ENCODE assay signal across 9 cellular contexts in the genomic region with DNA sequence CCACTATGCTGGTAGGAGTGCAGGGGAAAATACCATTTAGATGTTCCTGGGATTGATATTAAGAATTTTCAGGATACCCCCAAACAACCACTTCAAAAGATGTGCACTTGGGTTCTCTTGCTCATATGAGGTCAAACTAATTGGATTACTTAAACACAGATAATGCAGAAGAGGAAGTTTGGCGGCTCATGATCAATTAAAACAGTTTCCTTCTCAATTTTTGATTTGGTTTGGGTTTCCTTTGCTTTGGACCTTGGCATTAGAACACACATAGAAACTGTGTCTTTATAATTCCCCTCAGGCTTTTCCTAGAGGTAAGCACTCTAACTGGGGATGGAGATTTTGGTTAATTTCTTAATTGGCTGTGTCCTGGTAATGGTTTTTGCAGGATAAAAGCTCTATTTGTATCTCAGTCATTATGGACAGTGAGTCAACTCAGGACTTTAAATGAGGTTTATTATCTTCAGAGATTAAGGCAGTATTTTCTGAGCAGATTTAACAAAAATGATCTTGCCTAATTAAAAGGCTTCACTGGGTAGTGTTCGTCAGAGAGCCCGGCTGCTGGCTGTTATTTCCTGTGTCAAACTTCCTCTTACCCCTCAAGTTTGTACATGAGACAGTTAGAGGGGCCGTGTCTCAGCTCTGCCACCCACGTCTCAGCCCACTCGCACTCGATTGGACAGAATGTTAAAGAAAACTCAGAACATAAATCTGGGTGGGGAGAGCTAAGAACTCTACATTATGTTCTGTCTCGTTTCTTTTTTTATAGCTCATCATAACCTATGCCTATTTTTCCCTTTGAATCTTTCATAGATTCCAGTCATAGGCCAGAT. TPM values are rescaled to one million over a fixed set of nuclear protein-coding genes. Genes with fewer than 3 reads are reported as not detected.
DNase-seq lines count a peak whose midpoint lies in the region; ATAC-seq and TF ChIP-seq lines count a peak whose summit lies in the region.
"Had no signal": no experiment of that assay in that cellular context is flagged by ENCODE, and none has a peak within 500 bp of the region (broad histone marks: within the 10 kb centered on the region; RNA-seq: fewer than 3 reads in every experiment).

No MANE protein-coding gene starts in this region.

- peak overlapping the region; percentile 93 for H3K27ac Mint-ChIP-seq in central memory CD8-positive, alpha-beta T cell (ENCODE audit: low read depth)
- H3K27ac Mint-ChIP-seq in endothelial cell (ENCODE audit: unreplicated experiment), result no peak overlapping the region

- H3K27me3 Mint-ChIP-seq in central memory CD8-positive, alpha-beta T cell, result no peaks in the 10 kb centered on the region
- peaks cover 3% of the 10 kb centered on the region for H3K27me3 Mint-ChIP-seq in endothelial cell (ENCODE audit: unreplicated experiment)

- H3K4me2 ChIP-seq in BLaER1, result peak overlapping the region; percentile 64

- H3K9me3 Mint-ChIP-seq in central memory CD8-positive, alpha-beta T cell, result no peaks in the 10 kb centered on the region
- H3K9me3 Mint-ChIP-seq in endothelial cell (ENCODE audit: unreplicated experiment), result no peaks in the 10 kb centered on the region

- DNase-seq in NOMO-1 treated with DMSO at 0.1 percent for 48 hours (lab: John Stamatoyannopoulos, UW; ENCODE audit: unreplicated experiment) (peak; percentile 60), endothelial cell (ENCODE audit: low spot score) (no peak), NCI-H2081 treated with DMSO at 0.1 percent for 48 hours (lab: John Stamatoyannopoulos, UW) (no peak), HuH-7.5 (ENCODE audit: low spot score) (no peak)
- peak; percentile 31 to 71 for DNase-seq in central memory CD8-positive, alpha-beta T cell (ENCODE audit: low spot score in 2 of 2)
- DNase-seq in stimulated activated CD8-positive, alpha-beta memory T cell treated with anti-CD3 and anti-CD28 coated beads, Interleukin-4, amount 100 ng/mL, for 1 hour (ENCODE audit: low read depth in 2 of 2, low spot score in 1 of 2), result peak; percentile 5 to 35

- H3K4me3 Mint-ChIP-seq in central memory CD8-positive, alpha-beta T cell, result peak overlapping the region; percentile 84
- H3K4me3 Mint-ChIP-seq in endothelial cell (ENCODE audit: unreplicated experiment), result no peak overlapping the region

- no peaks in the 10 kb centered on the region for H3K9me3 ChIP-seq in BLaER1

- TF ChIP-seq CTCF in endothelial cell (IDR thresholded peaks at IDR 0.05; ENCODE audit: unreplicated experiment), result no peak

- peaks cover 12% of the 10 kb centered on the region for H3K36me3 Mint-ChIP-seq in central memory CD8-positive, alpha-beta T cell (ENCODE audit: insufficient read depth)
- no peaks in the 10 kb centered on the region for H3K36me3 Mint-ChIP-seq in endothelial cell (ENCODE audit: low read depth, unreplicated experiment)

- H3K36me3 ChIP-seq in BLaER1, result no peaks in the 10 kb centered on the region

- H3K27ac ChIP-seq in BLaER1, result no peak overlapping the region
- H3K27ac ChIP-seq: VCaP had no signal

- H4K20me1 ChIP-seq in BLaER1, result no peaks in the 10 kb centered on the region

- ATAC-seq in GM21423 (IDR thresholded peaks at IDR 0.05; ENCODE audit: unreplicated experiment), result peak; percentile 66
- peak; percentile 98 for ATAC-seq in central memory CD8-positive, alpha-beta T cell (replicated peaks; ENCODE audit: extremely low read depth, poor library complexity, severe bottlenecking)

- peaks cover 11% of the 10 kb centered on the region for H3K4me1 ChIP-seq in BLaER1

- H3K4me3 ChIP-seq in BLaER1, result no peak overlapping the region

- H3K27me3 ChIP-seq in BLaER1, result no peaks in the 10 kb centered on the region

- no peak overlapping the region for H3K9ac ChIP-seq in BLaER1

- H3K4me1 Mint-ChIP-seq in central memory CD8-positive, alpha-beta T cell, result peaks cover 50% of the 10 kb centered on the region
- H3K4me1 Mint-ChIP-seq in endothelial cell (ENCODE audit: unreplicated experiment), result peaks cover 16% of the 10 kb centered on the region

RNA-seq across cellular contexts. Expression of a gene that starts 50.3 kb away (rescaled TPM):
- total RNA-seq in endothelial cell (ENCODE audit: unreplicated experiment), result 39.6 TPM

Comparison
In these comparisons a context has a peak if more than half of its experiments do, and no peak if none do; other contexts are left out.
1. DNase-seq: peak in NOMO-1 treated with DMSO at 0.1 percent for 48 hours (single experiment), central memory CD8-positive, alpha-beta T cell (2 of 2) and stimulated activated CD8-positive, alpha-beta memory T cell treated with anti-CD3 and anti-CD28 coated beads, Interleukin-4, amount 100 ng/mL, for 1 hour (2 of 2); none in endothelial cell (single experiment), NCI-H2081 treated with DMSO at 0.1 percent for 48 hours (single experiment) and HuH-7.5 (single experiment).